ENCODE assay signal across 20 cellular contexts in genomic region chr12:131231194-131231980, GRCh38.
"Had no signal": no experiment of that assay in that cellular context is flagged by ENCODE, and none has a peak within 500 bp of the region (broad histone marks: within the 10 kb centered on the region; RNA-seq: fewer than 3 reads in every experiment).

No MANE protein-coding gene starts in this region.

- H2AFZ ChIP-seq: parathyroid adenoma had no signal

- H3K4me1 ChIP-seq: colonic mucosa had no signal

- ATAC-seq: activated CD8-positive, alpha-beta memory T cell treated with anti-CD3 and anti-CD28 coated beads, Interleukin-2, amount 10 ng/mL, durations not matched to agents 7 days and 5 days; activated T-helper 17 cell treated with anti-CD3 and anti-CD28 coated beads, Interleukin-2, amount 50 U/mL, for 72 hours; naive thymus-derived CD4-positive, alpha-beta T cell; stimulated activated naive B cell treated with anti-CD40 and anti-IgM and Interleukin-4, amounts not matched to agents 10 μg/mL and 1 μg/mL and 100 μg/mL, for 72 hours had no signal

- H3K79me2 ChIP-seq: parathyroid adenoma had no signal

- H3K36me3 ChIP-seq: colonic mucosa, left ventricle myocardium inferior, sigmoid colon, thoracic aorta had no signal

- H3K4me1 Mint-ChIP-seq: activated CD4-positive, alpha-beta memory T cell treated with anti-CD3 and anti-CD28 coated beads, Interleukin-2, amount 10 ng/mL, durations not matched to agents 7 days and 5 days; activated CD8-positive, alpha-beta memory T cell treated with anti-CD3 and anti-CD28 coated beads, Interleukin-2, amount 10 ng/mL, durations not matched to agents 7 days and 5 days; activated T-helper 17 cell treated with anti-CD3 and anti-CD28 coated beads, Interleukin-2, amount 50 U/mL, for 72 hours had no signal

- H3K27ac Mint-ChIP-seq: activated CD4-positive, alpha-beta memory T cell treated with anti-CD3 and anti-CD28 coated beads, Interleukin-2, amount 10 ng/mL, durations not matched to agents 7 days and 5 days; activated CD8-positive, alpha-beta memory T cell treated with anti-CD3 and anti-CD28 coated beads, Interleukin-2, amount 10 ng/mL, durations not matched to agents 7 days and 5 days; activated naive CD8-positive, alpha-beta T cell treated with anti-CD3 and anti-CD28 coated beads for 36 hours; activated T-helper 17 cell treated with anti-CD3 and anti-CD28 coated beads, Interleukin-2, amount 50 U/mL, for 72 hours; memory B cell; stimulated activated naive B cell treated with anti-CD40 and anti-IgM and Interleukin-4, amounts not matched to agents 10 μg/mL and 1 μg/mL and 100 μg/mL, for 72 hours had no signal

- H3K36me3 Mint-ChIP-seq: activated CD8-positive, alpha-beta memory T cell treated with anti-CD3 and anti-CD28 coated beads, Interleukin-2, amount 10 ng/mL, durations not matched to agents 7 days and 5 days; activated naive CD8-positive, alpha-beta T cell treated with anti-CD3 and anti-CD28 coated beads for 36 hours; memory B cell; naive thymus-derived CD4-positive, alpha-beta T cell; stimulated activated naive B cell treated with anti-CD40 and anti-IgM and Interleukin-4, amounts not matched to agents 10 μg/mL and 1 μg/mL and 100 μg/mL, for 72 hours had no signal

- H3K9me3 Mint-ChIP-seq: activated CD4-positive, alpha-beta memory T cell treated with anti-CD3 and anti-CD28 coated beads, Interleukin-2, amount 10 ng/mL, durations not matched to agents 7 days and 5 days; activated naive CD8-positive, alpha-beta T cell treated with anti-CD3 and anti-CD28 coated beads for 36 hours; activated T-helper 17 cell treated with anti-CD3 and anti-CD28 coated beads, Interleukin-2, amount 50 U/mL, for 72 hours; memory B cell had no signal

- H3K4me3 ChIP-seq: colonic mucosa, left ventricle myocardium inferior, sigmoid colon, thoracic aorta had no signal

- H3K27ac ChIP-seq: colonic mucosa, parathyroid adenoma, sigmoid colon, thoracic aorta had no signal

- H3K4me3 Mint-ChIP-seq: activated CD4-positive, alpha-beta memory T cell treated with anti-CD3 and anti-CD28 coated beads, Interleukin-2, amount 10 ng/mL, durations not matched to agents 7 days and 5 days; activated CD8-positive, alpha-beta memory T cell treated with anti-CD3 and anti-CD28 coated beads, Interleukin-2, amount 10 ng/mL, durations not matched to agents 7 days and 5 days; activated naive CD8-positive, alpha-beta T cell treated with anti-CD3 and anti-CD28 coated beads for 36 hours; activated T-helper 17 cell treated with anti-CD3 and anti-CD28 coated beads, Interleukin-2, amount 50 U/mL, for 72 hours; memory B cell; naive thymus-derived CD4-positive, alpha-beta T cell; stimulated activated naive B cell treated with anti-CD40 and anti-IgM and Interleukin-4, amounts not matched to agents 10 μg/mL and 1 μg/mL and 100 μg/mL, for 72 hours had no signal

- H3K9me3 ChIP-seq: colonic mucosa had no signal

- H3K9ac ChIP-seq: parathyroid adenoma had no signal

- H3K27me3 ChIP-seq: colonic mucosa had no signal

- DNase-seq: activated CD4-positive, alpha-beta memory T cell treated with anti-CD3 and anti-CD28 coated beads, Interleukin-2, amount 10 ng/mL, durations not matched to agents 7 days and 5 days; activated CD4-positive, alpha-beta T cell treated with anti-CD3 and anti-CD28 coated beads for 48 hours; activated CD8-positive, alpha-beta memory T cell treated with anti-CD3 and anti-CD28 coated beads, Interleukin-2, amount 10 ng/mL, durations not matched to agents 7 days and 5 days; activated naive CD4-positive, alpha-beta T cell; activated naive CD8-positive, alpha-beta T cell treated with anti-CD3 and anti-CD28 coated beads for 36 hours; amygdala; central memory CD4-positive, alpha-beta T cell; colonic mucosa; erythroblast; foreskin melanocyte; left ventricle myocardium inferior; naive thymus-derived CD4-positive, alpha-beta T cell; stimulated activated naive B cell treated with anti-CD40 and anti-IgM and Interleukin-4, amounts not matched to agents 10 μg/mL and 1 μg/mL and 100 μg/mL, for 72 hours; SW 1271; T-helper 2 cell had no signal
